ENCODE assay signal across 20 cellular contexts in genomic region chr14:104101651-104102281, GRCh38. TPM values are rescaled to one million over a fixed set of nuclear protein-coding genes. Genes with fewer than 3 reads are reported as not detected.
DNase-seq lines count a peak whose midpoint lies in the region; ATAC-seq and TF ChIP-seq lines count a peak whose summit lies in the region.
"Had no signal": no experiment of that assay in that cellular context is flagged by ENCODE, and none has a peak within 500 bp of the region (broad histone marks: within the 10 kb centered on the region; RNA-seq: fewer than 3 reads in every experiment).

No MANE protein-coding gene starts in this region.

- peak overlapping the region; percentile 75 to 90 (median 82) for H3K27ac ChIP-seq in esophagus squamous epithelium
- no peak overlapping the region for H3K27ac ChIP-seq in lower lobe of right lung
- no peak overlapping the region for H3K27ac ChIP-seq in transverse colon
- H3K27ac ChIP-seq: C4-2B had no signal

- TF ChIP-seq POLR2A in esophagus squamous epithelium (IDR thresholded peaks at IDR 0.05) = no peak
- TF ChIP-seq POLR2A in transverse colon (IDR thresholded peaks at IDR 0.05) = no peak

- TF ChIP-seq EP300 in transverse colon (IDR thresholded peaks at IDR 0.05; ENCODE audit: low read depth) = no peak

- ATAC-seq in left cardiac atrium = no peak
- ATAC-seq in Right ventricle myocardium superior (ENCODE audit: poor library complexity) = no peak
- no peak for ATAC-seq in lower lobe of right lung
- ATAC-seq: GM12878 had no signal

- H3K4me3 ChIP-seq in esophagus squamous epithelium (no peak overlapping the region), lower lobe of right lung (no peak overlapping the region), transverse colon (no peak overlapping the region)
- H3K4me3 ChIP-seq: GM12878 had no signal

- in situ Hi-C loops in transverse colon (cut with MboI; ENCODE audit: low pct_ligation_motif_present in 1 of 4, low pct_unique_long_range_greater_than_20kb in 1 of 4, low sequenced_read_pairs in 3 of 4) = no loop called here

- TF ChIP-seq CTCF in esophagus squamous epithelium (IDR thresholded peaks at IDR 0.05) = no peak
- TF ChIP-seq CTCF in lower lobe of right lung (IDR thresholded peaks at IDR 0.05) = no peak
- no peak for TF ChIP-seq CTCF in transverse colon (IDR thresholded peaks at IDR 0.05)

- H3K27me3 ChIP-seq in esophagus squamous epithelium (no peaks in the 10 kb centered on the region), lower lobe of right lung (ENCODE audit: low read depth) (no peaks in the 10 kb centered on the region), transverse colon (no peaks in the 10 kb centered on the region)

- DNase-seq in left cardiac atrium = peak; percentile 14
- DNase-seq in Right ventricle myocardium superior = no peak
- no peak for DNase-seq in esophagus squamous epithelium (lab: John Stamatoyannopoulos, UW)
- peak; percentile 37 for DNase-seq in lower lobe of right lung
- peak; percentile 13 for DNase-seq in transverse colon
- DNase-seq in SIG-M5 (lab: John Stamatoyannopoulos, UW) = no peak
- DNase-seq in medulla oblongata (ENCODE audit: extremely low spot score) = no peak
- DNase-seq in T-helper 9 cell = no peak
- DNase-seq: DMS 273 treated with DMSO at 0.1 percent for 48 hours; GDM1; KG1; NCI-H1436; NCI-H2029; NCI-H2171; NCI-H446 treated with DMSO at 0.1 percent for 48 hours; NK-92 treated with Interleukin-12 subunit alpha and Interleukin-12 subunit beta, amount 100 ng/mL, for 24 hours; OCI-M1 had no signal

- no peaks in the 10 kb centered on the region for H3K9me3 ChIP-seq in esophagus squamous epithelium
- no peaks in the 10 kb centered on the region for H3K9me3 ChIP-seq in lower lobe of right lung
- no peaks in the 10 kb centered on the region for H3K9me3 ChIP-seq in transverse colon

- intact Hi-C loops in left cardiac atrium (cut with DNase I) = no loop called here
- intact Hi-C loops in Right ventricle myocardium superior (cut with DNase I) = no loop called here
- intact Hi-C loops in esophagus squamous epithelium (cut with DNase I) = no loop called here
- intact Hi-C loops in lower lobe of right lung (cut with DNase I) = no loop called here
- intact Hi-C loops in transverse colon (cut with DNase I; ENCODE audit: low total_unique reads) = no loop called here

- H3K36me3 ChIP-seq in esophagus squamous epithelium (no peaks in the 10 kb centered on the region), lower lobe of right lung (no peaks in the 10 kb centered on the region), transverse colon (no peaks in the 10 kb centered on the region)

- WGBS in esophagus squamous epithelium, 2 donors = 86 to 88% methylated on average over 1 to 4 of the region's 16 CpGs
- WGBS in transverse colon (ENCODE audit: low coverage in 1 of 2), 2 donors = 72% methylated on average over 8 of the region's 16 CpGs; no CpG with 5 or more reads in 1 of the 2 donors

- H3K4me1 ChIP-seq in esophagus squamous epithelium (peaks cover 31 to 86% (median 57%) of the 10 kb centered on the region in 3 donors), lower lobe of right lung (peaks cover 12% of the 10 kb centered on the region), transverse colon (peaks cover 12 to 37% (median 33%) of the 10 kb centered on the region in 4 donors)

RNA-seq across cellular contexts. Expression of gene ASPG, which starts 16.3 kb away (rescaled TPM):
- total RNA-seq in left cardiac atrium (100 to 1,000 TPM in 1 of 2 donors, 10 to 100 TPM in 1; 92.0 to 168 TPM), Right ventricle myocardium superior (44.1 TPM), esophagus squamous epithelium (10 to 100 TPM; 12.2 to 78.2 (median 40.8) TPM), lower lobe of right lung (4.6 TPM), transverse colon (10 to 100 TPM in 2 of 4 donors, 1 to 10 TPM in 2; 4.4 to 20.3 (median 8.7) TPM)
- total RNA-seq: GM12878, RPMI7951 had no signal

RNA-seq across cellular contexts. Expression of gene KIF26A, which starts 36.6 kb away (rescaled TPM):
- total RNA-seq in left cardiac atrium = 1 to 10 TPM; 7.6 to 8.1 TPM
- total RNA-seq in Right ventricle myocardium superior = 6.3 TPM
- 1 to 10 TPM in 2 of 4 donors, under 1 TPM in 2; 0.80 to 2.7 (median 0.96) TPM for total RNA-seq in esophagus squamous epithelium
- total RNA-seq in lower lobe of right lung = 4.4 TPM
- 1 to 10 TPM; 2.2 to 7.8 (median 4.4) TPM for total RNA-seq in transverse colon
- total RNA-seq: RPMI7951 had no signal

Comparison
In these comparisons a context has a peak if more than half of its experiments do, and no peak if none do; other contexts are left out.
1. DNase-seq: peak in left cardiac atrium (single experiment), lower lobe of right lung (single experiment) and transverse colon (single experiment); none in Right ventricle myocardium superior (single experiment), esophagus squamous epithelium (single experiment), SIG-M5 (single experiment), medulla oblongata (single experiment) and T-helper 9 cell (single experiment).
2. H3K27ac ChIP-seq: peak in esophagus squamous epithelium (4 of 4); none in lower lobe of right lung (single experiment) and transverse colon (0 of 4).